Comparison of ENCODE assay signal across 20 cellular contexts in genomic region chr16:85917959-85918358, GRCh38. TPM values are rescaled to one million over a fixed set of nuclear protein-coding genes. Genes with fewer than 3 reads are reported as not detected.
DNase-seq lines count a peak whose midpoint lies in the region; ATAC-seq and TF ChIP-seq lines count a peak whose summit lies in the region.
"Had no signal": no experiment of that assay in that cellular context is flagged by ENCODE, and none has a peak within 500 bp of the region (broad histone marks: within the 10 kb centered on the region; RNA-seq: fewer than 3 reads in every experiment).

No MANE protein-coding gene starts in this region.

- intact Hi-C loops in mucosa of descending colon (cut with DNase I, micrococcal nuclease) = no loop called here

- 78 to 86% methylated on average over 6 of the region's 6 CpGs for WGBS in upper lobe of left lung, 2 donors

- no peak overlapping the region for H3K27ac ChIP-seq in upper lobe of left lung
- H3K27ac ChIP-seq: SJSA1, uterus had no signal

- H3K36me3 ChIP-seq in upper lobe of left lung = peaks cover 0 to 9% (median 4%) of the 10 kb centered on the region in 4 donors
- no peaks in the 10 kb centered on the region for H3K36me3 ChIP-seq in mucosa of descending colon (ENCODE audit: low read depth)
- H3K36me3 ChIP-seq: SJSA1, uterus had no signal

- TF ChIP-seq CTCF in upper lobe of left lung (IDR thresholded peaks at IDR 0.05) = no peak
- TF ChIP-seq CTCF in mucosa of descending colon (IDR thresholded peaks at IDR 0.05) = no peak

- no peak for TF ChIP-seq EP300 in upper lobe of left lung (IDR thresholded peaks at IDR 0.05)

- no peak for ATAC-seq in GM18505 (IDR thresholded peaks at IDR 0.05; ENCODE audit: unreplicated experiment)
- ATAC-seq in HG03432 (IDR thresholded peaks at IDR 0.05; ENCODE audit: unreplicated experiment) = peak; percentile 53
- ATAC-seq in upper lobe of left lung (ENCODE audit: low FRiP score in 2 of 2) = no peak
- ATAC-seq in HG02852 (IDR thresholded peaks at IDR 0.05; ENCODE audit: unreplicated experiment) = no peak
- no peak for ATAC-seq in mucosa of descending colon
- ATAC-seq: HCT116, left cardiac atrium had no signal

- in situ Hi-C loops in ACHN (cut with HindIII; ENCODE audit: low pct_ligation_motif_present, low pct_unique_long_range_greater_than_20kb, low sequenced_read_pairs) = no loop called here

- H3K4me1 ChIP-seq in upper lobe of left lung (peaks cover 6 to 27% (median 16%) of the 10 kb centered on the region in 4 donors), mucosa of descending colon (ENCODE audit: low read depth) (peaks cover 8% of the 10 kb centered on the region)
- H3K4me1 ChIP-seq: uterus had no signal

- TF ChIP-seq POLR2A in GM18505 (IDR thresholded peaks at IDR 0.05; ENCODE audit: borderline replicate concordance, extremely low read depth, insufficient read depth, insufficient read length) (peak; percentile 25), upper lobe of left lung (IDR thresholded peaks at IDR 0.05) (no peak)

- no peaks in the 10 kb centered on the region for H3K27me3 ChIP-seq in upper lobe of left lung
- H3K27me3 ChIP-seq: uterus had no signal

- H3K9me3 ChIP-seq in upper lobe of left lung (no peaks in the 10 kb centered on the region), mucosa of descending colon (no peaks in the 10 kb centered on the region)
- H3K9me3 ChIP-seq: SJSA1, uterus had no signal

- H3K4me3 ChIP-seq in upper lobe of left lung (no peak overlapping the region), mucosa of descending colon (no peak overlapping the region)
- H3K4me3 ChIP-seq: SJSA1, uterus had no signal

- DNase-seq in ACHN (peak; percentile 20), iris pigment epithelial cell (ENCODE audit: low read depth) (peak; percentile 9), HCEC 1CT (no peak), upper lobe of left lung (no peak), mucosa of descending colon (no peak)
- DNase-seq: hippocampal formation; left cardiac atrium; midbrain; MM.1S; NCI-H2081; NCI-H524; retina; stimulated activated naive CD4-positive, alpha-beta T cell treated with Interleukin-2 at 50 U/mL for 16 hours; uterus had no signal

RNA-seq across cellular contexts. Expression of gene IRF8, which starts 19.0 kb away (rescaled TPM):
- 100 to 1,000 TPM in 1 of 6 donors, 10 to 100 TPM in 5; 41.5 to 141 (median 72.8) TPM for total RNA-seq in upper lobe of left lung
- 10 to 100 TPM; 28.8 to 55.8 (median 36.5) TPM for total RNA-seq in mucosa of descending colon
- total RNA-seq: chondrocyte had no signal

Comparison
In these comparisons a context has a peak if more than half of its experiments do, and no peak if none do; other contexts are left out.
1. DNase-seq: peak in ACHN (single experiment) and iris pigment epithelial cell (single experiment); none in HCEC 1CT (single experiment), upper lobe of left lung (0 of 2) and mucosa of descending colon (0 of 3).